Comparison of ENCODE assay signal across 30 cellular contexts in genomic region chr18:10300739-10301138, GRCh38.
"Had no signal": no experiment of that assay in that cellular context is flagged by ENCODE, and none has a peak within 500 bp of the region (broad histone marks: within the 10 kb centered on the region; RNA-seq: fewer than 3 reads in every experiment).

No MANE protein-coding gene starts in this region.

- H3K27ac ChIP-seq: left lung, lower lobe of right lung, pancreas, prostate gland, sigmoid colon, spleen, suprapubic skin, thoracic aorta, tibial artery, uterus had no signal

- H3K36me3 ChIP-seq: left lung, lower lobe of right lung, pancreas, prostate gland, sigmoid colon, spleen, suprapubic skin, thoracic aorta, tibial artery, uterus had no signal

- H3K4me3 ChIP-seq: left lung, lower lobe of right lung, pancreas, prostate gland, sigmoid colon, spleen, suprapubic skin, thoracic aorta, tibial artery, uterus had no signal

- H3K4me1 ChIP-seq: pancreas, prostate gland, sigmoid colon, tibial artery, uterus had no signal

- H3K36me3 Mint-ChIP-seq: immature natural killer cell; naive thymus-derived CD8-positive, alpha-beta T cell; stimulated activated effector memory CD8-positive, alpha-beta T cell treated with anti-CD3 and anti-CD28 coated beads, Interleukin-12 subunit alpha, Interleukin-12 subunit beta, amount 100 ng/mL, for 72 hours; type B pancreatic cell had no signal

- ATAC-seq: left colon; left lung; lower lobe of right lung; naive thymus-derived CD8-positive, alpha-beta T cell; right cardiac atrium; stimulated activated effector memory CD8-positive, alpha-beta T cell treated with anti-CD3 and anti-CD28 coated beads, Interleukin-12 subunit alpha, Interleukin-12 subunit beta, amount 100 ng/mL, for 72 hours had no signal

- H3K9me3 Mint-ChIP-seq: immature natural killer cell; stimulated activated naive CD8-positive, alpha-beta T cell treated with anti-CD3 and anti-CD28 coated beads, Interleukin-15, Interleukin-2, amounts not matched to agents 100 ng/mL and 50 ng/mL, for 24 hours had no signal

- H3K9me3 ChIP-seq: left lung, lower lobe of right lung, pancreas, prostate gland, sigmoid colon, spleen, suprapubic skin, thoracic aorta, tibial artery, uterus had no signal

- H3K27ac Mint-ChIP-seq: immature natural killer cell; naive thymus-derived CD8-positive, alpha-beta T cell; nephron; stimulated activated effector memory CD8-positive, alpha-beta T cell treated with anti-CD3 and anti-CD28 coated beads, Interleukin-12 subunit alpha, Interleukin-12 subunit beta, amount 100 ng/mL, for 72 hours; stimulated activated naive CD8-positive, alpha-beta T cell treated with anti-CD3 and anti-CD28 coated beads, Interleukin-15, Interleukin-2, amounts not matched to agents 100 ng/mL and 50 ng/mL, for 24 hours; type B pancreatic cell had no signal

- H3K4me1 Mint-ChIP-seq: immature natural killer cell; stimulated activated effector memory CD8-positive, alpha-beta T cell treated with anti-CD3 and anti-CD28 coated beads, Interleukin-12 subunit alpha, Interleukin-12 subunit beta, amount 100 ng/mL, for 72 hours had no signal

- DNase-seq: hypothalamus; immature natural killer cell; kidney; left colon; left lung; lower lobe of right lung; mammary epithelial cell; mesenchymal stem cell; naive thymus-derived CD8-positive, alpha-beta T cell; nucleus accumbens; pancreas; posterior cingulate gyrus; retina; right cardiac atrium; sigmoid colon; small intestine; spleen; stimulated activated CD4-positive, alpha-beta T cell treated with anti-CD3 and anti-CD28 coated beads, Interleukin-4, amount 100 ng/mL, for 24 hours; stimulated activated naive CD4-positive, alpha-beta T cell; tibial artery; uterus had no signal

- FAIRE-seq: islet of Langerhans, kidney, pancreas, small intestine had no signal

- H3K4me3 Mint-ChIP-seq: immature natural killer cell; naive thymus-derived CD8-positive, alpha-beta T cell; nephron; neural crest cell; stimulated activated effector memory CD8-positive, alpha-beta T cell treated with anti-CD3 and anti-CD28 coated beads, Interleukin-12 subunit alpha, Interleukin-12 subunit beta, amount 100 ng/mL, for 72 hours; stimulated activated naive CD8-positive, alpha-beta T cell treated with anti-CD3 and anti-CD28 coated beads, Interleukin-15, Interleukin-2, amounts not matched to agents 100 ng/mL and 50 ng/mL, for 24 hours; type B pancreatic cell had no signal

- H3K27me3 ChIP-seq: left lung, pancreas, sigmoid colon, spleen, suprapubic skin, tibial artery, uterus had no signal

- H3K27me3 Mint-ChIP-seq: stimulated activated naive CD8-positive, alpha-beta T cell treated with anti-CD3 and anti-CD28 coated beads, Interleukin-15, Interleukin-2, amounts not matched to agents 100 ng/mL and 50 ng/mL, for 24 hours; type B pancreatic cell had no signal
